ENCODE assay signal across 19 cellular contexts in the genomic region with DNA sequence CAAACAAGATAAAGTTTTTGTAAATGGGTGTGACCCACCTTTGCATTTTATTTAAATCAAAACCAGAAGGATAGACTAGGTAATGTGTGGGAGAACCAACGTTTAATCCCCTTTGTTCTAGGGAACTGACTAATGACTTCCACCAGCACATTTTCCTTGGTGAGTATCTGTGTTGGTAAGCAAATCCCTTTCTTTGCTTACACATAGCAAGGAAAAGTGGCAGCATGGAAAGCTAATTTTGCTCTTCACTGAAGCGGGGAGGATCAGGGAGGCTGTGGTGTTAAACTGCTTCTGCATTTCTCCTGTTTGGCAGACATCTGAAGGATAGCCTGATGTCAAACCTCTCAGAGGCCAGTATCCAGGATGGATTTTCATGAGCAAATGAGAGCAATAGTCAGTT.
A peak's percentile ranks its signal among the peaks of the same experiment; 100 is the strongest.
DNase-seq lines count a peak whose midpoint lies in the region; ATAC-seq and TF ChIP-seq lines count a peak whose summit lies in the region.
"Had no signal": no experiment of that assay in that cellular context is flagged by ENCODE, and none has a peak within 500 bp of the region (broad histone marks: within the 10 kb centered on the region; RNA-seq: fewer than 3 reads in every experiment).

No MANE protein-coding gene starts in this region.

- TF ChIP-seq CTCF in PC-9 (conservative IDR thresholded peaks at IDR 0.05) (no peak), lower lobe of right lung (IDR thresholded peaks at IDR 0.05) (no peak), HFFc6 (IDR thresholded peaks at IDR 0.05) (no peak)

- intact Hi-C loops in PC-9 (cut with micrococcal nuclease; ENCODE audit: unreplicated experiment), result no loop called here
- intact Hi-C loops in lower lobe of right lung (cut with DNase I), result no loop called here

- H3K4me3 ChIP-seq in PC-9, result no peak overlapping the region
- H3K4me3 ChIP-seq in lower lobe of right lung, result no peak overlapping the region
- H3K4me3 ChIP-seq in subcutaneous abdominal adipose tissue (ENCODE audit: low read depth in 1 of 5, low read length in 5 of 5), result no peak overlapping the region
- H3K4me3 ChIP-seq: HAP-1, K562 had no signal

- BruUV-seq in PC-9 (replicated peaks; lab: Mats Ljungman, UMichigan), result no TSS peak

- H3K36me3 Mint-ChIP-seq in stimulated activated memory B cell treated with anti-CD40 and anti-IgM and Interleukin-4, amounts not matched to agents 10 μg/mL and 1 μg/mL and 100 μg/mL, for 72 hours, result no peaks in the 10 kb centered on the region
- H3K36me3 Mint-ChIP-seq in HFFc6 (ENCODE audit: low read depth), result no peaks in the 10 kb centered on the region

- H3K27ac Mint-ChIP-seq in stimulated activated memory B cell treated with anti-CD40 and anti-IgM and Interleukin-4, amounts not matched to agents 10 μg/mL and 1 μg/mL and 100 μg/mL, for 72 hours, result no peak overlapping the region
- H3K27ac Mint-ChIP-seq in HFFc6, result no peak overlapping the region
- H3K27ac Mint-ChIP-seq: CD4-positive, alpha-beta T cell had no signal

- H3K9me3 Mint-ChIP-seq in stimulated activated memory B cell treated with anti-CD40 and anti-IgM and Interleukin-4, amounts not matched to agents 10 μg/mL and 1 μg/mL and 100 μg/mL, for 72 hours, result no peaks in the 10 kb centered on the region
- no peaks in the 10 kb centered on the region for H3K9me3 Mint-ChIP-seq in HFFc6
- H3K9me3 Mint-ChIP-seq: CD4-positive, alpha-beta T cell had no signal

- H3K4me1 Mint-ChIP-seq in stimulated activated memory B cell treated with anti-CD40 and anti-IgM and Interleukin-4, amounts not matched to agents 10 μg/mL and 1 μg/mL and 100 μg/mL, for 72 hours, result no peaks in the 10 kb centered on the region
- H3K4me1 Mint-ChIP-seq in HFFc6 (ENCODE audit: low read depth), result peaks cover 33% of the 10 kb centered on the region

- H3K27ac ChIP-seq in PC-9 (no peak overlapping the region), lower lobe of right lung (peak overlapping the region; percentile 37), subcutaneous abdominal adipose tissue (ENCODE audit: low read depth, low read length) (peak overlapping the region; percentile 40)
- H3K27ac ChIP-seq: 22Rv1 had no signal

- H2AFZ ChIP-seq in PC-9, result peak overlapping the region; percentile 42; the same call in 1 of the 2 replicates

- H3K4me3 Mint-ChIP-seq in stimulated activated memory B cell treated with anti-CD40 and anti-IgM and Interleukin-4, amounts not matched to agents 10 μg/mL and 1 μg/mL and 100 μg/mL, for 72 hours, result no peak overlapping the region
- H3K4me3 Mint-ChIP-seq in HFFc6, result no peak overlapping the region
- H3K4me3 Mint-ChIP-seq: CD4-positive, alpha-beta T cell had no signal

- H4K20me1 ChIP-seq in PC-9 (ENCODE audit: insufficient read depth), result no peaks in the 10 kb centered on the region

- ATAC-seq in lower lobe of right lung, result no peak
- ATAC-seq in stimulated activated memory B cell treated with anti-CD40 and anti-IgM and Interleukin-4, amounts not matched to agents 10 μg/mL and 1 μg/mL and 100 μg/mL, for 72 hours, result no peak
- ATAC-seq: K562 had no signal

- CTCF ChIA-PET in PC-9 (lab: Charles Lee), result no interaction called here

- POLR2A ChIA-PET in PC-9 (lab: Charles Lee; ENCODE audit: unreplicated experiment), result no interaction called here

- H3K27me3 Mint-ChIP-seq in stimulated activated memory B cell treated with anti-CD40 and anti-IgM and Interleukin-4, amounts not matched to agents 10 μg/mL and 1 μg/mL and 100 μg/mL, for 72 hours, result no peaks in the 10 kb centered on the region
- H3K27me3 Mint-ChIP-seq in HFFc6 (ENCODE audit: insufficient read depth), result no peaks in the 10 kb centered on the region
- H3K27me3 Mint-ChIP-seq: CD4-positive, alpha-beta T cell had no signal

- H3K9me2 ChIP-seq in PC-9 (ENCODE audit: insufficient read depth), result no peaks in the 10 kb centered on the region

- H3K27me3 ChIP-seq in PC-9 (ENCODE audit: insufficient read depth, low read depth), result no peaks in the 10 kb centered on the region
- H3K27me3 ChIP-seq in lower lobe of right lung (ENCODE audit: low read depth), result no peaks in the 10 kb centered on the region
- H3K27me3 ChIP-seq in subcutaneous abdominal adipose tissue (ENCODE audit: control insufficient read depth in 5 of 5, insufficient read depth in 4 of 5, low read length in 5 of 5), result no peaks in the 10 kb centered on the region
- H3K27me3 ChIP-seq: BE2C had no signal

- no peaks in the 10 kb centered on the region for H3K79me2 ChIP-seq in PC-9 (ENCODE audit: low read depth)

- H3K4me1 ChIP-seq in PC-9 (replicated peaks; ENCODE audit: insufficient read depth), result peaks cover 23% of the 10 kb centered on the region
- H3K4me1 ChIP-seq in lower lobe of right lung, result peaks cover 16% of the 10 kb centered on the region
- H3K4me1 ChIP-seq in subcutaneous abdominal adipose tissue (ENCODE audit: control insufficient read depth in 5 of 5, insufficient read depth in 5 of 5, low read length in 5 of 5), result peaks cover 0 to 58% (median 43%) of the 10 kb centered on the region in 5 donors
- H3K4me1 ChIP-seq: BE2C, HAP-1 had no signal

- H3K9ac ChIP-seq in subcutaneous abdominal adipose tissue (ENCODE audit: low read length in 5 of 5), result no peak overlapping the region

- H3F3A ChIP-seq in PC-9 (ENCODE audit: insufficient read depth, low read depth), result no peaks in the 10 kb centered on the region

- H3K36me3 ChIP-seq in PC-9 (ENCODE audit: low read depth) (no peaks in the 10 kb centered on the region), lower lobe of right lung (no peaks in the 10 kb centered on the region), subcutaneous abdominal adipose tissue (ENCODE audit: control insufficient read depth in 5 of 5, insufficient read depth in 5 of 5, low read length in 5 of 5) (no peaks in the 10 kb centered on the region)
- H3K36me3 ChIP-seq: BE2C, HAP-1 had no signal

- no peaks in the 10 kb centered on the region for H3K9me3 ChIP-seq in PC-9 (ENCODE audit: insufficient read depth, low read depth)
- H3K9me3 ChIP-seq in lower lobe of right lung, result no peaks in the 10 kb centered on the region
- no peaks in the 10 kb centered on the region for H3K9me3 ChIP-seq in subcutaneous abdominal adipose tissue (ENCODE audit: control insufficient read depth in 5 of 5, low read length in 5 of 5)
- H3K9me3 ChIP-seq: BE2C, HAP-1 had no signal

- DNase-seq in DMS53 (lab: John Stamatoyannopoulos, UW) (peak; percentile 46), DMS53 treated with DMSO at 0.1 percent for 48 hours (lab: John Stamatoyannopoulos, UW; ENCODE audit: unreplicated experiment) (no peak), PC-9 (no peak), lower lobe of right lung (no peak), HFFc6 (no peak), SIG-M5 (lab: John Stamatoyannopoulos, UW) (no peak)
- DNase-seq: BE2C; CD4-positive, alpha-beta T cell; DMS79; NCI-H187; NCI-H2171; NCI-H446 treated with DMSO at 0.1 percent for 48 hours; NCI-H774; SHP77 treated with DMSO at 0.1 percent for 48 hours had no signal

- H3K4me2 ChIP-seq in PC-9, result no peak overlapping the region
